In genomic region chr10:120841522-120842189, GRCh38 we compare ENCODE assay signal across 22 cellular contexts. TPM values are rescaled to one million over a fixed set of nuclear protein-coding genes. Genes with fewer than 3 reads are reported as not detected.
DNase-seq lines count a peak whose midpoint lies in the region; ATAC-seq, FAIRE-seq and TF ChIP-seq lines count a peak whose summit lies in the region.
"Had no signal": no experiment of that assay in that cellular context is flagged by ENCODE, and none has a peak within 500 bp of the region (broad histone marks: within the 10 kb centered on the region; RNA-seq: fewer than 3 reads in every experiment).

No MANE protein-coding gene starts in this region.

- 60 to 89% (median 73%) methylated on average over 1 of the region's 1 CpG for WGBS in spleen, 5 donors

- H3K36me3 ChIP-seq in BLaER1 treated with 17β-estradiol and CSF1 and Interleukin-3, amounts not matched to agents 10 nM and 100 nM = no peaks in the 10 kb centered on the region
- no peaks in the 10 kb centered on the region for H3K36me3 ChIP-seq in spleen
- H3K36me3 ChIP-seq: gastrocnemius medialis, HAP-1 had no signal

- peaks cover 4 to 29% (median 8%) of the 10 kb centered on the region in 10 experiments; a peak in 13 of 20 replicates for H3K4me1 ChIP-seq in BLaER1 treated with 17β-estradiol and CSF1 and Interleukin-3, amounts not matched to agents 10 nM and 100 nM
- H3K4me1 ChIP-seq in spleen = no peaks in the 10 kb centered on the region
- H3K4me1 ChIP-seq: gastrocnemius medialis, HAP-1 had no signal

- no peaks in the 10 kb centered on the region for H3K9me3 ChIP-seq in BLaER1 treated with 17β-estradiol and CSF1 and Interleukin-3, amounts not matched to agents 10 nM and 100 nM (replicated peaks in 1 of 11)
- no peaks in the 10 kb centered on the region for H3K9me3 ChIP-seq in spleen
- H3K9me3 ChIP-seq: gastrocnemius medialis, HAP-1 had no signal

- ATAC-seq in left lobe of liver = peak; percentile 98
- ATAC-seq: gastrocnemius medialis had no signal

- no peak overlapping the region for H3K27ac ChIP-seq in BLaER1 treated with 17β-estradiol and CSF1 and Interleukin-3, amounts not matched to agents 10 nM and 100 nM
- H3K27ac ChIP-seq in spleen = no peak overlapping the region
- H3K27ac ChIP-seq: gastrocnemius medialis had no signal

- intact Hi-C loops in spleen (cut with DNase I; ENCODE audit: low total_unique reads) = no loop called here

- H3K4me2 ChIP-seq in BLaER1 treated with 17β-estradiol and CSF1 and Interleukin-3, amounts not matched to agents 10 nM and 100 nM = peak overlapping the region in 8 of 11 experiments; percentile 4 to 59 (median 33); a peak in 10 of 22 replicates

- H3K27me3 ChIP-seq in BLaER1 treated with 17β-estradiol and CSF1 and Interleukin-3, amounts not matched to agents 10 nM and 100 nM = 0 out of 22 replicates have a peak, but pooled peaks cover 0 to 3% (median 0%) of the 10 kb centered on the region in 11 experiments
- no peaks in the 10 kb centered on the region for H3K27me3 ChIP-seq in spleen (replicated peaks in 1 of 7)
- H3K27me3 ChIP-seq: gastrocnemius medialis had no signal

- DNase-seq in H54 (ENCODE audit: insufficient read length, low spot score) (peak; percentile 33), SW480 (ENCODE audit: low spot score) (peak; percentile 89), left lobe of liver (ENCODE audit: low spot score) (peak; percentile 60), NCI-H774 (lab: John Stamatoyannopoulos, UW) (no peak), spleen (no peak), activated gamma-delta T cell treated with Interleukin-2 at 50 U/mL for 16 hours (no peak), mucosa of gallbladder (ENCODE audit: low spot score) (no peak)
- DNase-seq: activated CD4-positive, alpha-beta memory T cell treated with anti-CD3 and anti-CD28 coated beads, Interleukin-2, amount 10 ng/mL, durations not matched to agents 7 days and 5 days; activated gamma-delta T cell; activated T-cell treated with anti-CD3 and anti-CD28 coated beads for 4 hours; caudate nucleus; gastrocnemius medialis; Kasumi-1; kidney; NCI-H1105; NCI-H2107; NCI-H524 treated with DMSO at 0.1 percent for 48 hours; nucleus accumbens; SHP77 treated with DMSO at 0.1 percent for 48 hours had no signal

- no peak for TF ChIP-seq CTCF in spleen (IDR thresholded peaks at IDR 0.05 in 8 of 11, conservative IDR thresholded peaks at IDR 0.05 in 3 of 11)

- TF ChIP-seq POLR2A in H54 (IDR thresholded peaks at IDR 0.05; ENCODE audit: low read depth, low read length) (no peak), spleen (IDR thresholded peaks at IDR 0.05) (no peak)

- no peak overlapping the region for H3K9ac ChIP-seq in BLaER1 treated with 17β-estradiol and CSF1 and Interleukin-3, amounts not matched to agents 10 nM and 100 nM

- peak; percentile 30 for FAIRE-seq in H54 (lab: Jason Lieb, UNC)
- FAIRE-seq: HTR-8/SVneo, kidney had no signal

- H4K20me1 ChIP-seq in BLaER1 treated with 17β-estradiol and CSF1 and Interleukin-3, amounts not matched to agents 10 nM and 100 nM = no peaks in the 10 kb centered on the region

- H3K4me3 ChIP-seq in BLaER1 treated with 17β-estradiol and CSF1 and Interleukin-3, amounts not matched to agents 10 nM and 100 nM = no peak overlapping the region
- H3K4me3 ChIP-seq in spleen = no peak overlapping the region
- H3K4me3 ChIP-seq: gastrocnemius medialis, HAP-1 had no signal

RNA-seq across cellular contexts. Expression of gene WDR11, which starts 9.5 kb away (rescaled TPM):
- 21.9 TPM for total RNA-seq in left lobe of liver
- 10 to 100 TPM; 61.8 to 94.6 (median 79.3) TPM for total RNA-seq in spleen
- 10 to 100 TPM; 28.5 to 40.1 (median 30.4) TPM for polyA plus RNA-seq in spleen
- total RNA-seq in mucosa of gallbladder = 44.5 TPM

Comparison
In these comparisons a context has a peak if more than half of its experiments do, and no peak if none do; other contexts are left out.
1. DNase-seq: peak in H54 (single experiment), SW480 (single experiment) and left lobe of liver (single experiment); none in NCI-H774 (single experiment), spleen (single experiment), activated gamma-delta T cell treated with Interleukin-2 at 50 U/mL for 16 hours (single experiment) and mucosa of gallbladder (single experiment).